ENCODE assay signal across 8 cellular contexts in the genomic region with DNA sequence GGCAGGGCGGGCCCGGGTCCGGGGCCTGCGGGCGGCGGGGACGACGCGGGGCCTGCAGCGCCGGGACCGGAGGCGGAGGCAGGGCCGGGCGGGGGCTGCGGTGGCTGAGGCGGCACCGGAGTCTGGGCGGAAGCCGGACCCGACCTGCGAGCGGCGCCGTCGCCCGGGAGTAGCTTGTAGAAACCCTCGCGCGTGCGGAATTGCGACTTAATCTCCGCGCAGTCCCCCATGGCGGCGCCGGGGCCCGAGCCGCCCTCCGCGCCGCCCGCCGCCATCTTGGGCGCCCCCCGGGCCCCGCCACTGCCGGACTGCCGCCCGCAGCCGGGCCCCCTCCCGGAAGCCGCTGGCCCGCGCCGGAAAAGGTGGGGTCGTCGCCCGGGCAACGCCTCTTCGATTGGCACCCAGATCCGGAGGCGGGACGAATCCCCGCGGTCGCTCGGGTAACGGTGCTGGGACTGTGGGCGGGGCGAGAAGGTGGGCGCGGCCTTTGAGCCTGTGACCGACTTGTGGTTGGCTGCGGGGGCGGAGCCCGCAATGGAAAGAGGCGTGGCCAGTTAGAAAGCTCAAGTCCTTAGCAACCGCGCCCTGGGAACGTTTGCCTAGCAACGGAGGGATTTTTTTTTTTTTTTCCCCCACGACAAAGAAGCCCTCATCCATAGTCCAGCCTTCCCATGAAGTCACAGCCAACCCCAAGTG. TPM values are rescaled to one million over a fixed set of nuclear protein-coding genes. Genes with fewer than 3 reads are reported as not detected.
DNase-seq lines count a peak whose midpoint lies in the region; ATAC-seq, FAIRE-seq and TF ChIP-seq lines count a peak whose summit lies in the region.

A gene with protein sequence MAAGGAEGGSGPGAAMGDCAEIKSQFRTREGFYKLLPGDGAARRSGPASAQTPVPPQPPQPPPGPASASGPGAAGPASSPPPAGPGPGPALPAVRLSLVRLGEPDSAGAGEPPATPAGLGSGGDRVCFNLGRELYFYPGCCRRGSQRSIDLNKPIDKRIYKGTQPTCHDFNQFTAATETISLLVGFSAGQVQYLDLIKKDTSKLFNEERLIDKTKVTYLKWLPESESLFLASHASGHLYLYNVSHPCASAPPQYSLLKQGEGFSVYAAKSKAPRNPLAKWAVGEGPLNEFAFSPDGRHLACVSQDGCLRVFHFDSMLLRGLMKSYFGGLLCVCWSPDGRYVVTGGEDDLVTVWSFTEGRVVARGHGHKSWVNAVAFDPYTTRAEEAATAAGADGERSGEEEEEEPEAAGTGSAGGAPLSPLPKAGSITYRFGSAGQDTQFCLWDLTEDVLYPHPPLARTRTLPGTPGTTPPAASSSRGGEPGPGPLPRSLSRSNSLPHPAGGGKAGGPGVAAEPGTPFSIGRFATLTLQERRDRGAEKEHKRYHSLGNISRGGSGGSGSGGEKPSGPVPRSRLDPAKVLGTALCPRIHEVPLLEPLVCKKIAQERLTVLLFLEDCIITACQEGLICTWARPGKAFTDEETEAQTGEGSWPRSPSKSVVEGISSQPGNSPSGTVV (minus strand): TSS at position 364 of the 696 bp plus-strand sequence. CDS start 89 bp downstream, at position 275.

- no peaks in the 10 kb centered on the region for H3K9me3 ChIP-seq in T-helper 17 cell (ENCODE audit: control insufficient read depth, low read length, poor library complexity, severe bottlenecking)
- H3K9me3 ChIP-seq in psoas muscle = no peaks in the 10 kb centered on the region

- H3K4me1 ChIP-seq in psoas muscle = peaks cover 32% of the 10 kb centered on the region

- intact Hi-C loops in left ventricle myocardium superior (cut with micrococcal nuclease) = no loop called here
- intact Hi-C loops in psoas muscle (cut with DNase I) = no loop called here

- H3K4me1 Mint-ChIP-seq in T-helper 17 cell = peaks cover 46% of the 10 kb centered on the region

- no peak for TF ChIP-seq CTCF in psoas muscle (IDR thresholded peaks at IDR 0.05)

- DNase-seq in GM12892 (ENCODE audit: insufficient read length) (peak; percentile 96), NCI-H146 treated with DMSO at 0.1 percent for 48 hours (lab: John Stamatoyannopoulos, UW; ENCODE audit: unreplicated experiment) (peak; percentile 98), T-helper 17 cell (peak; percentile 99), amygdala (lab: John Stamatoyannopoulos, UW) (peak; percentile 47 to 99 (median 98)), left ventricle myocardium superior (peak; percentile 100), psoas muscle (peak; percentile 100), urothelium cell line (ENCODE audit: low spot score) (peak; percentile 97)

- peak; percentile 83; the same call in 1 of the 2 replicates for TF ChIP-seq POLR2A in GM12892 (IDR thresholded peaks at IDR 0.05; ENCODE audit: low read depth, low read length)

- WGBS in psoas muscle, 3 donors = 0 to 1% (median 1%) methylated on average over 38 to 83 of the region's 83 CpGs

- FAIRE-seq in GM12892 (lab: Jason Lieb, UNC) (peak; percentile 98), urothelium cell line (lab: Jason Lieb, UNC) (peak; percentile 92)

- H3K4me3 ChIP-seq in psoas muscle = peak within 1 kb of the TSS; percentile 77

- ATAC-seq in HG02852 (IDR thresholded peaks at IDR 0.05; ENCODE audit: unreplicated experiment) (peak; percentile 88), T-helper 17 cell (peak; percentile 96), left ventricle myocardium superior (peak; percentile 96), psoas muscle (peak; percentile 89 to 96 (median 93))

- H3K27ac Mint-ChIP-seq in T-helper 17 cell = peak within 1 kb of the TSS; percentile 91

- peak within 1 kb of the TSS; percentile 88 for H3K27ac ChIP-seq in psoas muscle

- H3K4me3 Mint-ChIP-seq in T-helper 17 cell = peak within 1 kb of the TSS; percentile 97

- peaks cover 0 to 32% of the 10 kb centered on the region in 2 donors for H3K36me3 ChIP-seq in psoas muscle (ENCODE audit: insufficient read depth in 1 of 2, low read depth in 1 of 2)

- peaks cover 5% of the 10 kb centered on the region for H3K36me3 Mint-ChIP-seq in T-helper 17 cell (ENCODE audit: low read depth)

- peaks cover 19% of the 10 kb centered on the region for H3K27me3 Mint-ChIP-seq in T-helper 17 cell

- no peaks in the 10 kb centered on the region for H3K27me3 ChIP-seq in psoas muscle (ENCODE audit: insufficient read depth in 3 of 3, low read length in 2 of 3)

RNA-seq across cellular contexts. Expression of the gene that starts here (rescaled TPM):
- 13.4 TPM for polyA plus RNA-seq in GM12892 (2012; ENCODE audit: missing spikeins)
- total RNA-seq in T-helper 17 cell (10 to 100 TPM; 28.3 to 49.1 TPM), left ventricle myocardium superior (64.6 TPM), psoas muscle (100 to 1,000 TPM in 1 of 4 donors, 10 to 100 TPM in 3; 50.8 to 104 (median 66.9) TPM)
- polyA plus RNA-seq in psoas muscle = 10 to 100 TPM; 38.4 to 61.8 (median 48.2) TPM

Comparison
In these comparisons a context has a peak if more than half of its experiments do, and no peak if none do; other contexts are left out.
1. Peak in every context shown above with its lines: DNase-seq, ATAC-seq, H3K4me3 ChIP-seq and H3K27ac ChIP-seq.